Comparison of ENCODE assay signal across 20 cellular contexts in genomic region chr17:54269886-54270285, GRCh38.
A peak's percentile ranks its signal among the peaks of the same experiment; 100 is the strongest.
DNase-seq lines count a peak whose midpoint lies in the region; ATAC-seq, FAIRE-seq and TF ChIP-seq lines count a peak whose summit lies in the region.
"Had no signal": no experiment of that assay in that cellular context is flagged by ENCODE, and none has a peak within 500 bp of the region (broad histone marks: within the 10 kb centered on the region; RNA-seq: fewer than 3 reads in every experiment).

No MANE protein-coding gene starts in this region.

- H3K4me2 ChIP-seq in keratinocyte (ENCODE audit: control insufficient read depth, extremely low read depth, insufficient read depth, low read depth, low read length), result peak overlapping the region; percentile 70

- intact Hi-C loops in MCF 10A (cut with micrococcal nuclease), result no loop called here

- H3K9me3 ChIP-seq in keratinocyte (ENCODE audit: control insufficient read depth, low read depth, low read length), result no peaks in the 10 kb centered on the region
- H3K9me3 ChIP-seq in suprapubic skin, result peaks cover 1% of the 10 kb centered on the region
- H3K9me3 ChIP-seq: BE2C had no signal

- no TSS peak for BruUV-seq in MCF 10A (replicated peaks; lab: Mats Ljungman, UMichigan)

- H3K9ac ChIP-seq in keratinocyte (ENCODE audit: control insufficient read depth, extremely low read depth, insufficient read depth, low read length), result peak overlapping the region; percentile 52

- peaks cover 10% of the 10 kb centered on the region for H3K9me3 Mint-ChIP-seq in MCF 10A (ENCODE audit: unreplicated experiment)

- H3K4me3 Mint-ChIP-seq in MCF 10A (ENCODE audit: unreplicated experiment), result no peak overlapping the region
- H3K4me3 Mint-ChIP-seq: CD4-positive, CD25-positive, alpha-beta regulatory T cell; CD8-positive, alpha-beta memory T cell; H9 had no signal

- dilution Hi-C loops in keratinocyte (cut with MboI; ENCODE audit: extremely low pct_ligation_motif_present, low sequenced_read_pairs), result no loop called here

- WGBS in suprapubic skin, result 30% methylated on average over 2 of the region's 2 CpGs

- peak overlapping the region; percentile 20 for H3K27ac Mint-ChIP-seq in MCF 10A (ENCODE audit: low read depth, unreplicated experiment)
- H3K27ac Mint-ChIP-seq: CD4-positive, CD25-positive, alpha-beta regulatory T cell; CD8-positive, alpha-beta memory T cell; H9 had no signal

- peak overlapping the region; percentile 86 for H3K27ac ChIP-seq in keratinocyte (ENCODE audit: control insufficient read depth, insufficient read depth, low read length)
- peak overlapping the region; percentile 24 for H3K27ac ChIP-seq in suprapubic skin

- peaks cover 33% of the 10 kb centered on the region for H3K4me1 ChIP-seq in keratinocyte (ENCODE audit: control insufficient read depth, extremely low read depth, insufficient read depth, low read length)
- no peaks in the 10 kb centered on the region for H3K4me1 ChIP-seq in suprapubic skin
- H3K4me1 ChIP-seq: BE2C had no signal

- no peaks in the 10 kb centered on the region for H3K79me2 ChIP-seq in keratinocyte (ENCODE audit: control insufficient read depth, insufficient read depth, low read length)

- H3K9me1 ChIP-seq in keratinocyte (ENCODE audit: control insufficient read depth, extremely low read depth, insufficient read depth, low read length), result no peaks in the 10 kb centered on the region

- H3K27me3 Mint-ChIP-seq in MCF 10A (ENCODE audit: insufficient read depth, unreplicated experiment), result no peaks in the 10 kb centered on the region
- H3K27me3 Mint-ChIP-seq: CD4-positive, CD25-positive, alpha-beta regulatory T cell; CD8-positive, alpha-beta memory T cell had no signal

- no peak for TF ChIP-seq POLR2A in suprapubic skin (IDR thresholded peaks at IDR 0.05)

- H3K4me3 ChIP-seq in epithelial cell of esophagus (ENCODE audit: low read length) (no peak overlapping the region), keratinocyte (ENCODE audit: control insufficient read depth in 2 of 3, extremely low read depth in 1 of 3, insufficient read depth in 2 of 3, low read depth in 1 of 3, low read length in 3 of 3) (peak overlapping the region in 2 of 3 experiments; percentile 12 to 42), suprapubic skin (no peak overlapping the region)
- H3K4me3 ChIP-seq: GM12878 had no signal

- H3K36me3 ChIP-seq in keratinocyte (ENCODE audit: control insufficient read depth in 2 of 2, extremely low read depth in 1 of 2, insufficient read depth in 2 of 2, low read length in 2 of 2) (no peaks in the 10 kb centered on the region), suprapubic skin (no peaks in the 10 kb centered on the region)
- H3K36me3 ChIP-seq: BE2C had no signal

- POLR2A ChIA-PET in MCF 10A (lab: Yijun Ruan, JAX), result interaction anchor here (0.6 to 1.5 kb wide), 5 partner anchors 9 to 493 kb away, joined by 3 to 4 read pairs (median 3); no protein-coding TSS in a partner anchor

- H3K4me1 Mint-ChIP-seq in MCF 10A (ENCODE audit: insufficient read depth, unreplicated experiment), result peaks cover 25% of the 10 kb centered on the region
- H3K4me1 Mint-ChIP-seq: CD4-positive, CD25-positive, alpha-beta regulatory T cell; CD8-positive, alpha-beta memory T cell had no signal

- CTCF ChIA-PET in MCF 10A (lab: Yijun Ruan, JAX), result interaction anchor here (0.5 to 0.9 kb wide), 5 partner anchors 14 to 735 kb away, joined by 3 to 4 read pairs (median 3); no protein-coding TSS in a partner anchor

- H4K20me1 ChIP-seq in keratinocyte (ENCODE audit: control insufficient read depth, extremely low read depth, insufficient read depth, low read length), result no peaks in the 10 kb centered on the region

- no peak overlapping the region for H2AFZ ChIP-seq in keratinocyte (ENCODE audit: control insufficient read depth, low read length)

- no peaks in the 10 kb centered on the region for H3K27me3 ChIP-seq in keratinocyte (ENCODE audit: control insufficient read depth, extremely low read depth, insufficient read depth, low read length)
- no peaks in the 10 kb centered on the region for H3K27me3 ChIP-seq in suprapubic skin
- H3K27me3 ChIP-seq: BE2C had no signal

- no peak for ATAC-seq in HG02981 (IDR thresholded peaks at IDR 0.05; ENCODE audit: unreplicated experiment)
- ATAC-seq: GM12878 had no signal

- TF ChIP-seq EP300 in suprapubic skin (IDR thresholded peaks at IDR 0.05), result no peak

- DNase-seq in MCF 10A (ENCODE audit: unreplicated experiment), result no peak
- DNase-seq in epithelial cell of esophagus (ENCODE audit: low read depth), result peak; percentile 89
- peak; percentile 79 for DNase-seq in keratinocyte (ENCODE audit: low read depth, low spot score)
- no peak for DNase-seq in suprapubic skin (ENCODE audit: low spot score in 2 of 2)
- no peak for DNase-seq in NCI-H446 (lab: John Stamatoyannopoulos, UW)
- no peak for DNase-seq in DMS53 (lab: John Stamatoyannopoulos, UW)
- DNase-seq in NCI-H1436 treated with DMSO at 0.1 percent for 48 hours (lab: John Stamatoyannopoulos, UW), result no peak
- DNase-seq: ACHN; BE2C; Caco-2; CD4-positive, CD25-positive, alpha-beta regulatory T cell; CD8-positive, alpha-beta memory T cell; DMS153; DMS79 treated with DMSO at 0.1 percent for 48 hours; H9 had no signal

- no peaks in the 10 kb centered on the region for H3K36me3 Mint-ChIP-seq in MCF 10A (ENCODE audit: insufficient read depth, unreplicated experiment)
- H3K36me3 Mint-ChIP-seq: CD4-positive, CD25-positive, alpha-beta regulatory T cell; CD8-positive, alpha-beta memory T cell had no signal

- TF ChIP-seq CTCF in MCF 10A (IDR thresholded peaks at IDR 0.05; ENCODE audit: unreplicated experiment) (no peak), epithelial cell of esophagus (IDR thresholded peaks at IDR 0.05; ENCODE audit: insufficient read depth, low read depth, low read length, missing control alignments) (no peak), keratinocyte (optimal IDR thresholded peaks at IDR 0.05 in 1 of 3, IDR thresholded peaks at IDR 0.05 in 1 of 3, conservative IDR thresholded peaks at IDR 0.05 in 1 of 3; ENCODE audit: extremely low read depth in 1 of 3, insufficient read depth in 2 of 3, low read length in 3 of 3) (no peak), suprapubic skin (IDR thresholded peaks at IDR 0.05) (no peak)

- FAIRE-seq in keratinocyte (lab: Jason Lieb, UNC), result peak; percentile 91
- FAIRE-seq: A204.1, GM12878, GM19239, H1 had no signal

Comparison
In these comparisons a context has a peak if more than half of its experiments do, and no peak if none do; other contexts are left out.
1. DNase-seq: peak in epithelial cell of esophagus (single experiment) and keratinocyte (single experiment); none in MCF 10A (single experiment), suprapubic skin (0 of 2), NCI-H446 (0 of 2), DMS53 (single experiment) and NCI-H1436 treated with DMSO at 0.1 percent for 48 hours (single experiment).
2. H3K4me3 ChIP-seq: peak in keratinocyte (2 of 3); none in epithelial cell of esophagus (single experiment) and suprapubic skin (single experiment).